Comparison of ENCODE assay signal across 2 cellular contexts in the genomic region with DNA sequence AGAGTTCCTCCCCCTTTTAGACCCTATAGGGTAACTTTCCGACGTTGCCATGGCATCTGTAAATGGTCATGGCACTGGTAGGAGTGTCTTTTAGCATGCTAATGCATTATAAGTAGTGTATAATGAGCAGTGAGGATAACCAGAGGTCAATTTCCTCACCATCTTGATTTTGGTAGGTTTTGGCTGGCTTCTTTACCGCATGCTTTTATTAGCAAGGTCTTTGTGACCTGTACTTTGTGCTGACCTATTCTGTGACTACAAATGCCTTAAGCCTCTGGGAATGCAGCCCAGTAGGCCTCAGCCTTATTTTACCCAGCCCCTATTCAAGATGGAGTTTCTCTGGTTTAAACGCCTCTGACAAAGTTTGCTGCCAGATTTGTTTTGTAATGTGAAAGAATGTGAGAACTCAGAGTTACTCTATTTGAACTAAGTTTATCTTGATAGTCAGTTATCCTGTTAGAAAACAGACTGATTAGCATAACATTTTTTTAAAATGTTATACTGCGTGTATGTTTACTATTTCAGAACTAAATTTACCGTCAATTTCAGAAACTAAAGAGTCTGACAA.
TF ChIP-seq lines count a peak whose summit lies in the region.

No MANE protein-coding gene starts in this region.

TF ChIP-seq in HCT116, 20 proteins besides CTCF, POLR2A, EP300 and RAD21:
- TF ChIP-seq JUND (IDR thresholded peaks at IDR 0.05) (no peak), REST (IDR thresholded peaks at IDR 0.05; ENCODE audit: low read depth) (no peak), SRF (IDR thresholded peaks at IDR 0.05; ENCODE audit: low read depth) (no peak), SP1 (IDR thresholded peaks at IDR 0.05; ENCODE audit: low read depth) (no peak), SIN3A (IDR thresholded peaks at IDR 0.05; ENCODE audit: low read depth) (no peak), ZNF274 (IDR thresholded peaks at IDR 0.05; ENCODE audit: low read depth, low read length) (no peak), EZH2 (IDR thresholded peaks at IDR 0.05) (no peak), ZBTB33 (IDR thresholded peaks at IDR 0.05; ENCODE audit: extremely low read depth, insufficient replicate concordance, low read length) (no peak), EGR1 (IDR thresholded peaks at IDR 0.05; ENCODE audit: low read depth) (no peak), CBX3 (IDR thresholded peaks at IDR 0.05; ENCODE audit: low read depth) (no peak), POLR2AphosphoS5 (IDR thresholded peaks at IDR 0.05; ENCODE audit: low read depth, low read length) (no peak), YY1 (IDR thresholded peaks at IDR 0.05; ENCODE audit: extremely low read depth, insufficient replicate concordance, low read depth, low read length) (no peak), ZFX (IDR thresholded peaks at IDR 0.05) (no peak), TCF7L2 (IDR thresholded peaks at IDR 0.05; ENCODE audit: borderline replicate concordance, extremely low read depth, insufficient read depth, insufficient read length) (no peak), EZH2phosphoT487 (IDR thresholded peaks at IDR 0.05; ENCODE audit: borderline replicate concordance) (no peak)
- TF ChIP-seq, protein P1, sequence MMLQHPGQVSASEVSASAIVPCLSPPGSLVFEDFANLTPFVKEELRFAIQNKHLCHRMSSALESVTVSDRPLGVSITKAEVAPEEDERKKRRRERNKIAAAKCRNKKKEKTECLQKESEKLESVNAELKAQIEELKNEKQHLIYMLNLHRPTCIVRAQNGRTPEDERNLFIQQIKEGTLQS (IDR thresholded peaks at IDR 0.05): no peak

TF ChIP-seq in GM12878, 131 proteins besides CTCF, POLR2A, EP300 and RAD21:
- TF ChIP-seq RBBP5 (conservative IDR thresholded peaks at IDR 0.05) (no peak), ZNF687 (IDR thresholded peaks at IDR 0.05) (peak; percentile 37; the same call in 1 of the 2 replicates)
- TF ChIP-seq, protein P2, sequence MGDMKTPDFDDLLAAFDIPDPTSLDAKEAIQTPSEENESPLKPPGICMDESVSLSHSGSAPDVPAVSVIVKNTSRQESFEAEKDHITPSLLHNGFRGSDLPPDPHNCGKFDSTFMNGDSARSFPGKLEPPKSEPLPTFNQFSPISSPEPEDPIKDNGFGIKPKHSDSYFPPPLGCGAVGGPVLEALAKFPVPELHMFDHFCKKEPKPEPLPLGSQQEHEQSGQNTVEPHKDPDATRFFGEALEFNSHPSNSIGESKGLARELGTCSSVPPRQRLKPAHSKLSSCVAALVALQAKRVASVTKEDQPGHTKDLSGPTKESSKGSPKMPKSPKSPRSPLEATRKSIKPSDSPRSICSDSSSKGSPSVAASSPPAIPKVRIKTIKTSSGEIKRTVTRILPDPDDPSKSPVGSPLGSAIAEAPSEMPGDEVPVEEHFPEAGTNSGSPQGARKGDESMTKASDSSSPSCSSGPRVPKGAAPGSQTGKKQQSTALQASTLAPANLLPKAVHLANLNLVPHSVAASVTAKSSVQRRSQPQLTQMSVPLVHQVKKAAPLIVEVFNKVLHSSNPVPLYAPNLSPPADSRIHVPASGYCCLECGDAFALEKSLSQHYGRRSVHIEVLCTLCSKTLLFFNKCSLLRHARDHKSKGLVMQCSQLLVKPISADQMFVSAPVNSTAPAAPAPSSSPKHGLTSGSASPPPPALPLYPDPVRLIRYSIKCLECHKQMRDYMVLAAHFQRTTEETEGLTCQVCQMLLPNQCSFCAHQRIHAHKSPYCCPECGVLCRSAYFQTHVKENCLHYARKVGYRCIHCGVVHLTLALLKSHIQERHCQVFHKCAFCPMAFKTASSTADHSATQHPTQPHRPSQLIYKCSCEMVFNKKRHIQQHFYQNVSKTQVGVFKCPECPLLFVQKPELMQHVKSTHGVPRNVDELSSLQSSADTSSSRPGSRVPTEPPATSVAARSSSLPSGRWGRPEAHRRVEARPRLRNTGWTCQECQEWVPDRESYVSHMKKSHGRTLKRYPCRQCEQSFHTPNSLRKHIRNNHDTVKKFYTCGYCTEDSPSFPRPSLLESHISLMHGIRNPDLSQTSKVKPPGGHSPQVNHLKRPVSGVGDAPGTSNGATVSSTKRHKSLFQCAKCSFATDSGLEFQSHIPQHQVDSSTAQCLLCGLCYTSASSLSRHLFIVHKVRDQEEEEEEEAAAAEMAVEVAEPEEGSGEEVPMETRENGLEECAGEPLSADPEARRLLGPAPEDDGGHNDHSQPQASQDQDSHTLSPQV (IDR thresholded peaks at IDR 0.05): peak; percentile 61; the same call in 1 of the 2 replicates
